21 cellular contexts compared by ENCODE assay signal in the genomic region with DNA sequence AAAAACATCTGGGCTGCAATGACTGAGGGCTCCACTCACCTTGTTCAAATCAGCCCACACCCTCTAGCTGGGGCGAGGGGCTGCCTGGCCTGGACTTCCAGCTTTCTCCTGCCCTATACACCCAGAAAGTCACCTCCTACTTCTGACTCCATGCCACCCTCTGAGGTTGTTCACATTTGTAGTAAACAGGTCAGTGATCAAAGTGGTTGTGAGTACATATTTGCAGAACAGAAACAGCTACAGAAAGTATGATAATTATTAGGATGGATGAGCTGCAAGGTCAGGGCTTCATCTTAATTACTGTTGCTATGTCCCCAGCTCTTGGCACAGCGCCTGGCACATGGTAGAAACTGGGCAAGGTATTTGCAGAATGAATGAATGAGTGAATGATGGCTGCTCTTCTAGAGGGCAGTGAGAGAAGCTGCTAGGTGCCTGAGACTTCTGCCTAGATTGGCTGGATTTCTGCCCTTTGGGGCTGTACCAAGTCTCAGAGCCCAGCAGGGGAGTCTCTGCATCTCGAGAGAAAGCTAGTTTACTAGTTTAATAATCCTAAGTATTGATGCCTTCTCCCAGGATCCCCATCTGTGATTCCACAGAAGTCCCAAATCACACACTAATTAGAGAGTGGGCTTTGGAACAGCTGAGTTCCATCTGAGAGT. TPM values are rescaled to one million over a fixed set of nuclear protein-coding genes. Genes with fewer than 3 reads are reported as not detected.
"Had no signal": no experiment of that assay in that cellular context is flagged by ENCODE, and none has a peak within 500 bp of the region (broad histone marks: within the 10 kb centered on the region; RNA-seq: fewer than 3 reads in every experiment).

No MANE protein-coding gene starts in this region.

- H3K27ac ChIP-seq: adrenal gland, prostate gland, right lobe of liver, spleen, upper lobe of left lung had no signal

- DNase-seq: activated B cell treated with CpG ODN at 0.5 μM for 24 hours; activated CD4-positive, alpha-beta T cell treated with anti-CD3 and anti-CD28 coated beads, Interleukin-2, amount 50 U/mL, for 1 hour; activated naive CD4-positive, alpha-beta T cell treated with anti-CD3 and anti-CD28 coated beads for 36 hours; activated T-cell treated with anti-CD3 and anti-CD28 coated beads for 4 hours; adrenal gland; central memory CD4-positive, alpha-beta T cell; dermis blood vessel endothelial cell; endodermal cell; glutamatergic neuron; left colon; natural killer cell; occipital lobe; right lobe of liver; spleen; stimulated activated CD4-positive, alpha-beta T cell treated with anti-CD3 and anti-CD28 coated beads, Interleukin-1b, Interleukin-23, amount 100 ng/mL, for 48 hours; stimulated activated naive CD4-positive, alpha-beta T cell; upper lobe of left lung had no signal

- H3K4me3 ChIP-seq: adrenal gland, prostate gland, right lobe of liver, spleen, upper lobe of left lung had no signal

- H3K27me3 ChIP-seq: adrenal gland, right lobe of liver, upper lobe of left lung had no signal

- H3K9me3 ChIP-seq: adrenal gland, prostate gland, right lobe of liver, spleen, upper lobe of left lung had no signal

- H3K36me3 ChIP-seq: adrenal gland, prostate gland, right lobe of liver, spleen, upper lobe of left lung had no signal

- H3K4me1 ChIP-seq: adrenal gland, prostate gland, right lobe of liver, upper lobe of left lung had no signal

- ATAC-seq: activated T-helper 17 cell treated with anti-CD3 and anti-CD28 coated beads, Interleukin-2, amount 50 U/mL, for 72 hours; esophagus mucosa; left colon; natural killer cell; right lobe of liver had no signal

RNA-seq across cellular contexts. Expression of a gene that starts 36.0 kb away (rescaled TPM):
- total RNA-seq: activated B cell treated with CpG ODN at 0.5 μM for 24 hours; activated CD8-positive, alpha-beta memory T cell treated with anti-CD3 and anti-CD28 coated beads for 36 hours; activated naive CD4-positive, alpha-beta T cell treated with anti-CD3 and anti-CD28 coated beads for 36 hours; activated T-helper 17 cell treated with anti-CD3 and anti-CD28 coated beads, Interleukin-2, amount 50 U/mL, for 72 hours; dermis blood vessel endothelial cell; esophagus mucosa; natural killer cell had no signal
